8 cellular contexts compared by ENCODE assay signal in genomic region chrX:154018518-154019060, GRCh38. TPM values are rescaled to one million over a fixed set of nuclear protein-coding genes. Genes with fewer than 3 reads are reported as not detected.
DNase-seq lines count a peak whose midpoint lies in the region; ATAC-seq and TF ChIP-seq lines count a peak whose summit lies in the region.

No MANE protein-coding gene starts in this region.

- peaks cover 0 to 10% (median 0%) of the 10 kb centered on the region in 5 donors for H3K36me3 Mint-ChIP-seq in naive thymus-derived CD4-positive, alpha-beta T cell

- H3K9ac ChIP-seq in KMS-11, result peak overlapping the region; percentile 93

- DNase-seq in BE2C (no peak), caudate nucleus (lab: John Stamatoyannopoulos, UW) (no peak), inferior parietal cortex (ENCODE audit: extremely low spot score) (no peak), NCI-H1092 treated with DMSO at 0.1 percent for 48 hours (lab: John Stamatoyannopoulos, UW) (no peak)
- DNase-seq in naive thymus-derived CD4-positive, alpha-beta T cell, result no peak
- no peak for DNase-seq in stimulated activated naive CD4-positive, alpha-beta T cell (lab: John Stamatoyannopoulos, UW)

- no peaks in the 10 kb centered on the region for H3K27me3 ChIP-seq in BE2C
- no peaks in the 10 kb centered on the region for H3K27me3 ChIP-seq in KMS-11 (ENCODE audit: insufficient read depth, low read depth)
- H3K27me3 ChIP-seq in naive thymus-derived CD4-positive, alpha-beta T cell (ENCODE audit: control insufficient read depth in 2 of 2, insufficient read depth in 2 of 2, low read length in 2 of 2), result no peaks in the 10 kb centered on the region

- H3K27ac ChIP-seq in KMS-11 (peak overlapping the region; percentile 73), caudate nucleus (ENCODE audit: low read depth, low read length) (peak overlapping the region; percentile 8)
- peak overlapping the region; percentile 78 for H3K27ac ChIP-seq in naive thymus-derived CD4-positive, alpha-beta T cell (ENCODE audit: low read depth, low read length)

- peaks cover 36% of the 10 kb centered on the region for H3K79me2 ChIP-seq in KMS-11 (ENCODE audit: insufficient read depth, low read depth)

- no peak overlapping the region for H2AFZ ChIP-seq in KMS-11 (ENCODE audit: low read depth)

- no peaks in the 10 kb centered on the region for H3K9me3 Mint-ChIP-seq in naive thymus-derived CD4-positive, alpha-beta T cell

- H3K4me3 Mint-ChIP-seq in naive thymus-derived CD4-positive, alpha-beta T cell, result peak overlapping the region; percentile 73 to 90 (median 83)

- TF ChIP-seq CTCF in BE2C (IDR thresholded peaks at IDR 0.05; ENCODE audit: low read depth, low read length), result no peak
- no peak for TF ChIP-seq CTCF in KMS-11 (conservative IDR thresholded peaks at IDR 0.05; ENCODE audit: low read depth, low read length)

- no peak for ATAC-seq in naive thymus-derived CD4-positive, alpha-beta T cell
- no peak for ATAC-seq in GM18517 (IDR thresholded peaks at IDR 0.05; ENCODE audit: unreplicated experiment)

- CTCF ChIA-PET in naive thymus-derived CD4-positive, alpha-beta T cell (lab: Charles Lee), result interaction anchor here (0.6 to 0.9 kb wide), 2 partner anchors 50 to 525 kb away, joined by 3 to 4 read pairs; no protein-coding TSS in a partner anchor

- H3K36me3 ChIP-seq in BE2C (peaks cover 27% of the 10 kb centered on the region), KMS-11 (ENCODE audit: insufficient read depth) (0 out of 2 replicates have a peak, but pooled peaks cover 2% of the 10 kb centered on the region)
- H3K36me3 ChIP-seq in naive thymus-derived CD4-positive, alpha-beta T cell (ENCODE audit: control insufficient read depth in 2 of 3, insufficient read depth in 3 of 3, low read length in 3 of 3), result peaks cover 0 to 17% (median 0%) of the 10 kb centered on the region in 3 experiments

- POLR2A ChIA-PET in naive thymus-derived CD4-positive, alpha-beta T cell (lab: Charles Lee), result interaction anchor here (1.0 to 2.3 kb wide), 4 partner anchors 33 to 76 kb away, joined by 4 to 14 read pairs (median 6); partner anchors contain the start of gene HCFC1

- no peaks in the 10 kb centered on the region for H3K27me3 Mint-ChIP-seq in naive thymus-derived CD4-positive, alpha-beta T cell

- peaks cover 0 to 22% (median 11%) of the 10 kb centered on the region in 7 donors for H3K4me1 Mint-ChIP-seq in naive thymus-derived CD4-positive, alpha-beta T cell

- peak overlapping the region; percentile 47 for H3K4me2 ChIP-seq in KMS-11

- H3K9me3 ChIP-seq in BE2C, result no peaks in the 10 kb centered on the region
- no peaks in the 10 kb centered on the region for H3K9me3 ChIP-seq in naive thymus-derived CD4-positive, alpha-beta T cell (ENCODE audit: control insufficient read depth in 2 of 3, low read length in 3 of 3)

- H3K27ac Mint-ChIP-seq in naive thymus-derived CD4-positive, alpha-beta T cell, result peak overlapping the region in 8 of 9 donors; percentile 74 to 97 (median 85)

- H4K20me1 ChIP-seq in KMS-11 (ENCODE audit: insufficient read depth), result no peaks in the 10 kb centered on the region

- peaks cover 10% of the 10 kb centered on the region; the same call in 1 of the 2 replicates for H3K4me1 ChIP-seq in BE2C
- H3K4me1 ChIP-seq in KMS-11 (ENCODE audit: low read depth, poor library complexity, severe bottlenecking), result peaks cover 16% of the 10 kb centered on the region
- peaks cover 4 to 6% of the 10 kb centered on the region in 2 donors for H3K4me1 ChIP-seq in naive thymus-derived CD4-positive, alpha-beta T cell (ENCODE audit: control insufficient read depth in 2 of 2, insufficient read depth in 2 of 2, low read length in 2 of 2)

- intact Hi-C loops in naive thymus-derived CD4-positive, alpha-beta T cell (cut with micrococcal nuclease), result no loop called here

- H3K4me3 ChIP-seq in BE2C (ENCODE audit: low read depth, low read length), result peak overlapping the region; percentile 66
- no peak overlapping the region for H3K4me3 ChIP-seq in KMS-11 (IDR thresholded peaks at IDR 0.05; ENCODE audit: insufficient read depth, low read depth, low read length)
- peak overlapping the region; percentile 52 for H3K4me3 ChIP-seq in naive thymus-derived CD4-positive, alpha-beta T cell (ENCODE audit: low read length)

RNA-seq across cellular contexts. Expression of gene IRAK1, which starts 1.1 kb away (rescaled TPM):
- polyA plus RNA-seq in BE2C (2012; ENCODE audit: insufficient read depth, insufficient read length, low read depth), result 348 TPM
- 100 to 1,000 TPM in 2 of 5 experiments, 10 to 100 TPM in 3; 50.6 to 120 (median 61.6) TPM for total RNA-seq in naive thymus-derived CD4-positive, alpha-beta T cell
- 10 to 100 TPM; 20.0 to 47.2 TPM for polyA plus RNA-seq in naive thymus-derived CD4-positive, alpha-beta T cell

RNA-seq across cellular contexts. Expression of gene TMEM187, which starts 46.0 kb away (rescaled TPM):
- polyA plus RNA-seq in BE2C (2012; ENCODE audit: insufficient read depth, insufficient read length, low read depth), result 4.9 TPM
- 10 to 100 TPM in 2 of 5 experiments, 1 to 10 TPM in 3; 1.4 to 13.4 (median 7.1) TPM for total RNA-seq in naive thymus-derived CD4-positive, alpha-beta T cell
- polyA plus RNA-seq in naive thymus-derived CD4-positive, alpha-beta T cell, result 10 to 100 TPM in 1 of 2 donors, 1 to 10 TPM in 1; 10.0 to 22.7 TPM

RNA-seq across cellular contexts. Expression of gene HCFC1, which starts 47.0 kb away (rescaled TPM):
- 64.3 TPM for polyA plus RNA-seq in BE2C (2012; ENCODE audit: insufficient read depth, insufficient read length, low read depth)
- total RNA-seq in naive thymus-derived CD4-positive, alpha-beta T cell, result 100 to 1,000 TPM in 1 of 5 experiments, 10 to 100 TPM in 4; 52.3 to 106 (median 67.2) TPM
- 10 to 100 TPM in 1 of 2 donors, 1 to 10 TPM in 1; 6.6 to 15.0 TPM for polyA plus RNA-seq in naive thymus-derived CD4-positive, alpha-beta T cell

Comparison
In these comparisons a context has a peak if more than half of its experiments do, and no peak if none do; other contexts are left out.
1. H3K27ac ChIP-seq: peak in every context shown above with its lines; median percentile 78 in naive thymus-derived CD4-positive, alpha-beta T cell; 73 in KMS-11; 8 in caudate nucleus.